In the genomic region with DNA sequence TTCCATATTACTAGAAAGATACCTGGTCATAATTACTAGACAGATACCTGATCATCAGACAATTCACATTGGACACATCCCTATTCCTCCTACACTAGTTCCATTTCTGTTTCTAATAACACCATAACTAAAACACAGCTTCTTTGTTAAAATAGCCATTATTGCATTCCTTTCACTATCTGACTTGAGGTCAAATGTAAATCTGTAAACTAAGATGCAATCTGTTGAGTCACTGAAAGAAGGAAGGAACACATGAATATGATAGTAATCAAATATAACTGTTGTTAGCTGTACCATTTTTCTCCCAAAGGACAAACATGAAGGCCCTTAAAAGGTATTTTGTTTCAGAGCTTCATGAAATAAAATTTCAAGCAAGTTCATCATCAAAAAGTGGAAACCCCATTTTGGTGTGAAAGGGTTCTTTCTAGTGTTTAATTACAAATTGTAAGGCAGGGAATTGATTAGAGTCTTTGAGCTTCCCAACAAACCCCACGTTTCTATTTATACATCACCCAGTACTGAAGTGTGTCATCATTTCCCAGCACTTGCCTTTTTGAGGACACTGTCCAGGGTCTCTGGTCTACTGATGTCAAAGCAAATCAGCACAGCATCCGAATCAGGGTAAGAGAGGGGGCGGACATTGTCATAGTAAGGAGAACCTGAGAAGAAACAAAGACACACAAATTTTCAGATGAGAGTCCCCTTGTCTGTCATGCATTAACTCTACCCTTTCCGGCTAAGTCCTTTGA, we compare ENCODE assay signal across 13 cellular contexts. TPM values are rescaled to one million over a fixed set of nuclear protein-coding genes. Genes with fewer than 3 reads are reported as not detected.
A peak's percentile ranks its signal among the peaks of the same experiment; 100 is the strongest.
DNase-seq lines count a peak whose midpoint lies in the region; ATAC-seq and TF ChIP-seq lines count a peak whose summit lies in the region.
"Had no signal": no experiment of that assay in that cellular context is flagged by ENCODE, and none has a peak within 500 bp of the region (broad histone marks: within the 10 kb centered on the region; RNA-seq: fewer than 3 reads in every experiment).

No MANE protein-coding gene starts in this region.

- peaks cover 100% of the 10 kb centered on the region for H3K4me1 Mint-ChIP-seq in brain
- no peaks in the 10 kb centered on the region for H3K4me1 Mint-ChIP-seq in T-helper 17 cell
- H3K4me1 Mint-ChIP-seq: naive B cell had no signal

- WGBS in hepatocyte (ENCODE audit: low lambda C conversion rate, missing lambda C conversion rate), result 77% methylated on average over 4 of the region's 4 CpGs
- WGBS in aorta, 2 donors, result 81 to 84% methylated on average over 4 of the region's 4 CpGs

- H3K4me1 ChIP-seq in HCT116 (ENCODE audit: control insufficient read depth in 1 of 2, insufficient read depth in 2 of 2, low read length in 2 of 2), result peaks cover 25 to 83% of the 10 kb centered on the region in 2 experiments
- H3K4me1 ChIP-seq in hepatocyte (ENCODE audit: insufficient read depth), result peaks cover 88% of the 10 kb centered on the region
- peaks cover 0 to 46% (median 44%) of the 10 kb centered on the region in 5 donors for H3K4me1 ChIP-seq in subcutaneous abdominal adipose tissue (ENCODE audit: control insufficient read depth in 5 of 5, insufficient read depth in 5 of 5, low read length in 5 of 5)
- H3K4me1 ChIP-seq in aorta (ENCODE audit: control insufficient read depth in 1 of 2, insufficient read depth in 2 of 2, low read length in 2 of 2), result peaks cover 4 to 16% of the 10 kb centered on the region in 2 donors

- H3K9ac ChIP-seq in HCT116 (ENCODE audit: low read length) (no peak overlapping the region), subcutaneous abdominal adipose tissue (ENCODE audit: low read length in 5 of 5) (peak overlapping the region in 1 of 5 donors; percentile 44)

- H3K27me3 ChIP-seq in HCT116 (ENCODE audit: insufficient read depth, low read length), result no peaks in the 10 kb centered on the region
- H3K27me3 ChIP-seq in hepatocyte, result no peaks in the 10 kb centered on the region
- no peaks in the 10 kb centered on the region for H3K27me3 ChIP-seq in subcutaneous abdominal adipose tissue (ENCODE audit: control insufficient read depth in 5 of 5, insufficient read depth in 4 of 5, low read length in 5 of 5)
- H3K27me3 ChIP-seq in aorta (ENCODE audit: control insufficient read depth in 1 of 2, insufficient read depth in 2 of 2, low read length in 1 of 2), result no peaks in the 10 kb centered on the region

- CTCF ChIA-PET in HCT116 (lab: Charles Lee), result no interaction called here

- intact Hi-C loops in HCT116 (cut with micrococcal nuclease) (no loop called here), aorta (cut with DNase I) (no loop called here)

- H4K20me1 ChIP-seq in HCT116 (ENCODE audit: insufficient read depth) (peaks cover 6% of the 10 kb centered on the region; the same call in 1 of the 2 replicates), hepatocyte (ENCODE audit: insufficient read depth, poor library complexity, severe bottlenecking) (peaks cover 60% of the 10 kb centered on the region)

- POLR2A ChIA-PET in HCT116 (lab: Charles Lee), result interaction anchor here (0.6 kb wide), 1 partner anchor 1026 kb away, joined by 4 read pairs; no protein-coding TSS in a partner anchor

- peak overlapping the region in 3 of 5 experiments; percentile 69 to 92 (median 92) for H3K27ac Mint-ChIP-seq in brain
- H3K27ac Mint-ChIP-seq in T-helper 17 cell, result no peak overlapping the region
- H3K27ac Mint-ChIP-seq: activated CD4-positive, alpha-beta memory T cell treated with anti-CD3 and anti-CD28 coated beads for 36 hours; naive B cell; stimulated activated naive CD8-positive, alpha-beta T cell treated with anti-CD3 and anti-CD28 coated beads, Interleukin-15, Interleukin-2, amounts not matched to agents 100 ng/mL and 50 ng/mL, for 24 hours had no signal

- H2AFZ ChIP-seq in HCT116 (ENCODE audit: low read depth, low read length, poor library complexity, severe bottlenecking), result no peak overlapping the region
- H2AFZ ChIP-seq in hepatocyte, result no peak overlapping the region

- no peak for TF ChIP-seq RAD21 in HCT116 (IDR thresholded peaks at IDR 0.05; ENCODE audit: low read depth)

- peaks cover 85% of the 10 kb centered on the region for H3K79me2 ChIP-seq in HCT116 (ENCODE audit: insufficient read depth, low read length)
- H3K79me2 ChIP-seq in hepatocyte, result peaks cover 97% of the 10 kb centered on the region

- H3K4me3 Mint-ChIP-seq in brain (peak overlapping the region in 4 of 5 experiments; percentile 19 to 64 (median 38)), T-helper 17 cell (no peak overlapping the region)
- H3K4me3 Mint-ChIP-seq: activated CD4-positive, alpha-beta memory T cell treated with anti-CD3 and anti-CD28 coated beads for 36 hours; naive B cell; stimulated activated naive CD8-positive, alpha-beta T cell treated with anti-CD3 and anti-CD28 coated beads, Interleukin-15, Interleukin-2, amounts not matched to agents 100 ng/mL and 50 ng/mL, for 24 hours had no signal

- DNase-seq in HCT116 (ENCODE audit: low read depth, low spot score) (no peak), hepatocyte (ENCODE audit: low spot score) (no peak), aorta (no peak), T-helper 17 cell (no peak), NCI-H748 (lab: John Stamatoyannopoulos, UW; ENCODE audit: unreplicated experiment) (no peak), NCI-H146 (lab: John Stamatoyannopoulos, UW) (no peak)
- DNase-seq: activated CD4-positive, alpha-beta memory T cell treated with anti-CD3 and anti-CD28 coated beads for 36 hours; naive B cell; NCI-H446 had no signal

- no peaks in the 10 kb centered on the region for H3K9me3 ChIP-seq in HCT116 (ENCODE audit: control insufficient read depth in 1 of 2, insufficient read depth in 1 of 2, low read depth in 1 of 2, low read length in 2 of 2)
- H3K9me3 ChIP-seq in hepatocyte (ENCODE audit: low read depth), result no peaks in the 10 kb centered on the region
- no peaks in the 10 kb centered on the region for H3K9me3 ChIP-seq in subcutaneous abdominal adipose tissue (ENCODE audit: control insufficient read depth in 5 of 5, low read length in 5 of 5)
- no peaks in the 10 kb centered on the region for H3K9me3 ChIP-seq in aorta (ENCODE audit: control insufficient read depth, low read length)
- H3K9me3 ChIP-seq in T-helper 17 cell (ENCODE audit: control insufficient read depth, low read length, poor library complexity, severe bottlenecking), result no peaks in the 10 kb centered on the region

- no peak overlapping the region for H3K4me3 ChIP-seq in HCT116 (replicated peaks in 1 of 2; ENCODE audit: low read depth in 1 of 2, low read length in 2 of 2)
- H3K4me3 ChIP-seq in hepatocyte, result no peak overlapping the region
- H3K4me3 ChIP-seq in subcutaneous abdominal adipose tissue (ENCODE audit: low read depth in 1 of 5, low read length in 5 of 5), result no peak overlapping the region
- H3K4me3 ChIP-seq in aorta (ENCODE audit: low read length in 2 of 2), result no peak overlapping the region

- TF ChIP-seq POLR2A in HCT116 (IDR thresholded peaks at IDR 0.05; ENCODE audit: borderline replicate concordance, extremely low read depth, insufficient read depth, insufficient read length), result no peak

- H3K27me3 Mint-ChIP-seq in brain, result no peaks in the 10 kb centered on the region
- peaks cover 7% of the 10 kb centered on the region for H3K27me3 Mint-ChIP-seq in T-helper 17 cell
- H3K27me3 Mint-ChIP-seq: stimulated activated naive CD8-positive, alpha-beta T cell treated with anti-CD3 and anti-CD28 coated beads, Interleukin-15, Interleukin-2, amounts not matched to agents 100 ng/mL and 50 ng/mL, for 24 hours had no signal

- no TSS peak for BruUV-seq in HCT116 (replicated peaks; lab: Mats Ljungman, UMichigan)

- ATAC-seq in HCT116 (no peak), aorta (ENCODE audit: low FRiP score) (no peak), T-helper 17 cell (no peak)

- no peak overlapping the region for H3K27ac ChIP-seq in HCT116 (ENCODE audit: low read depth, low read length)
- peak overlapping the region; percentile 94 for H3K27ac ChIP-seq in hepatocyte
- peak overlapping the region; percentile 49 for H3K27ac ChIP-seq in subcutaneous abdominal adipose tissue (ENCODE audit: low read depth, low read length)
- H3K27ac ChIP-seq in aorta (ENCODE audit: low read depth in 1 of 2, low read length in 2 of 2), result peak overlapping the region in 1 of 2 donors; percentile 21
- H3K27ac ChIP-seq: C4-2B had no signal

- no peaks in the 10 kb centered on the region for H3K9me2 ChIP-seq in HCT116 (ENCODE audit: insufficient read depth)
- H3K9me2 ChIP-seq in hepatocyte (replicated peaks; ENCODE audit: insufficient read depth), result no peaks in the 10 kb centered on the region

- H3K4me2 ChIP-seq in HCT116 (ENCODE audit: low read length) (peak overlapping the region; percentile 15), hepatocyte (peak overlapping the region; percentile 88)

- H3K36me3 Mint-ChIP-seq in brain, result peaks cover 87% of the 10 kb centered on the region
- H3K36me3 Mint-ChIP-seq in T-helper 17 cell (ENCODE audit: low read depth), result no peaks in the 10 kb centered on the region
- H3K36me3 Mint-ChIP-seq: activated CD4-positive, alpha-beta memory T cell treated with anti-CD3 and anti-CD28 coated beads for 36 hours; naive B cell had no signal

- TF ChIP-seq CTCF in HCT116 (IDR thresholded peaks at IDR 0.05 in 2 of 3, conservative IDR thresholded peaks at IDR 0.05 in 1 of 3; ENCODE audit: borderline replicate concordance in 1 of 3, insufficient read depth in 1 of 3, low read depth in 2 of 3, low read length in 2 of 3), result no peak
- TF ChIP-seq CTCF in brain (conservative IDR thresholded peaks at IDR 0.05), result no peak
- no peak for TF ChIP-seq CTCF in hepatocyte (IDR thresholded peaks at IDR 0.05; ENCODE audit: poor library complexity)

- no peaks in the 10 kb centered on the region for H3K9me3 Mint-ChIP-seq in brain
- H3K9me3 Mint-ChIP-seq: activated CD4-positive, alpha-beta memory T cell treated with anti-CD3 and anti-CD28 coated beads for 36 hours had no signal

- H3K36me3 ChIP-seq in HCT116 (ENCODE audit: control insufficient read depth in 1 of 2, insufficient read depth in 2 of 2, low read length in 2 of 2), result peaks cover 11 to 51% of the 10 kb centered on the region in 2 experiments; a peak in 3 of 4 replicates
- H3K36me3 ChIP-seq in hepatocyte (replicated peaks; ENCODE audit: insufficient read depth, low read depth), result peaks cover 3% of the 10 kb centered on the region
- peaks cover 36 to 56% (median 48%) of the 10 kb centered on the region in 5 donors for H3K36me3 ChIP-seq in subcutaneous abdominal adipose tissue (ENCODE audit: control insufficient read depth in 5 of 5, insufficient read depth in 5 of 5, low read length in 5 of 5)
- H3K36me3 ChIP-seq in aorta (ENCODE audit: control insufficient read depth in 1 of 2, insufficient read depth in 2 of 2, low read length in 1 of 2), result peaks cover 3 to 9% of the 10 kb centered on the region in 2 donors

- RAD21 ChIA-PET in HCT116 (lab: Charles Lee; ENCODE audit: low non-redundant PET in 1 of 2, low total read pairs in 2 of 2, uncharacterized antibody in 2 of 2, unreplicated experiment in 2 of 2), result no interaction called here

TF ChIP-seq in HCT116, 20 proteins besides CTCF, POLR2A, EP300 and RAD21 (continues in another document):
- TF ChIP-seq EGR1 (IDR thresholded peaks at IDR 0.05; ENCODE audit: low read depth), result no peak
- TF ChIP-seq SIN3A (IDR thresholded peaks at IDR 0.05; ENCODE audit: low read depth), result no peak

RNA-seq across cellular contexts. Expression of a gene that starts 13.0 kb away (rescaled TPM):
- total RNA-seq in HCT116 (2021; ENCODE audit: unreplicated experiment), result 15.0 TPM
- polyA plus RNA-seq in HCT116 (2012), result 14.6 and 17.8 TPM in 2 replicates
- polyA plus RNA-seq in brain (ENCODE audit: insufficient read depth, low read depth, low replicate concordance), result 1.5 TPM
- total RNA-seq in hepatocyte, result 133 and 135 TPM in 2 replicates
- 110 and 118 TPM in 2 replicates for polyA plus RNA-seq in hepatocyte
- total RNA-seq in aorta, result 10 to 100 TPM; 24.9 to 67.0 TPM
- 10 to 100 TPM; 16.8 to 17.4 TPM for polyA plus RNA-seq in aorta
- not detected for total RNA-seq in T-helper 17 cell
- total RNA-seq: activated CD4-positive, alpha-beta memory T cell treated with anti-CD3 and anti-CD28 coated beads for 36 hours had no signal

Comparison
In these comparisons a context has a peak if more than half of its experiments do, and no peak if none do; other contexts are left out.
1. RNA of a gene that starts 13.0 kb away (total RNA-seq): 133 to 135 TPM in hepatocyte, 24.9 to 67.0 TPM in aorta and 15.0 TPM in HCT116 (single experiment); not detected in T-helper 17 cell; every median in the first group is over 10 times any median in the second.